Comparison of ENCODE assay signal across 8 cellular contexts in genomic region chr3:13012228-13012691, GRCh38.
A peak's percentile ranks its signal among the peaks of the same experiment; 100 is the strongest.
DNase-seq lines count a peak whose midpoint lies in the region; ATAC-seq and TF ChIP-seq lines count a peak whose summit lies in the region.

No MANE protein-coding gene starts in this region.

- POLR2A ChIA-PET in GM10248 (lab: Yijun Ruan, JAX) = interaction anchor here (0.6 to 3.2 kb wide), 5 partner anchors 9 to 179 kb away, joined by 3 to 20 read pairs (median 4); no protein-coding TSS in a partner anchor

- DNase-seq in GM10248 (ENCODE audit: extremely low spot score) (peak; percentile 65), MV-4-11 (lab: John Stamatoyannopoulos, UW) (peak; percentile 100), left ventricle myocardium superior (peak; percentile 84), cortex of kidney (lab: John Stamatoyannopoulos, UW) (no peak), smooth muscle cell (lab: John Stamatoyannopoulos, UW; ENCODE audit: unreplicated experiment) (no peak)
- peak; percentile 72 to 73 for DNase-seq in activated T-cell treated with anti-CD3 and anti-CD28 coated beads, Interleukin-2, amount 50 U/mL, for 72 hours

- no peaks in the 10 kb centered on the region for H3F3A ChIP-seq in smooth muscle cell (ENCODE audit: low read depth)

- intact Hi-C loops in left ventricle myocardium superior (cut with micrococcal nuclease) = no loop called here

- H3K27ac ChIP-seq in smooth muscle cell (ENCODE audit: low read depth) = no peak overlapping the region

- H3K27me3 Mint-ChIP-seq in activated T-cell treated with anti-CD3 and anti-CD28 coated beads, Interleukin-2, amount 50 U/mL, for 72 hours (ENCODE audit: low read depth) = no peaks in the 10 kb centered on the region
- H3K27me3 Mint-ChIP-seq in stimulated activated naive CD8-positive, alpha-beta T cell treated with anti-CD3 and anti-CD28 coated beads, Interleukin-15, Interleukin-2, amounts not matched to agents 100 ng/mL and 50 ng/mL, for 24 hours = no peaks in the 10 kb centered on the region

- peak overlapping the region; percentile 79 to 89 for H3K4me3 Mint-ChIP-seq in activated T-cell treated with anti-CD3 and anti-CD28 coated beads, Interleukin-2, amount 50 U/mL, for 72 hours
- H3K4me3 Mint-ChIP-seq in stimulated activated naive CD8-positive, alpha-beta T cell treated with anti-CD3 and anti-CD28 coated beads, Interleukin-15, Interleukin-2, amounts not matched to agents 100 ng/mL and 50 ng/mL, for 24 hours = peak overlapping the region; percentile 78

- peak; percentile 39 for ATAC-seq in GM21825 (IDR thresholded peaks at IDR 0.05; ENCODE audit: unreplicated experiment)
- ATAC-seq in activated T-cell treated with anti-CD3 and anti-CD28 coated beads, Interleukin-2, amount 50 U/mL, for 72 hours (replicated peaks in 1 of 2) = peak; percentile 66 to 67
- ATAC-seq in left ventricle myocardium superior = peak; percentile 55

- H3K4me3 ChIP-seq in smooth muscle cell = no peak overlapping the region

- H3K27ac Mint-ChIP-seq in activated T-cell treated with anti-CD3 and anti-CD28 coated beads, Interleukin-2, amount 50 U/mL, for 72 hours = peak overlapping the region; percentile 90
- peak overlapping the region; percentile 98 for H3K27ac Mint-ChIP-seq in stimulated activated naive CD8-positive, alpha-beta T cell treated with anti-CD3 and anti-CD28 coated beads, Interleukin-15, Interleukin-2, amounts not matched to agents 100 ng/mL and 50 ng/mL, for 24 hours

- peaks cover 19% of the 10 kb centered on the region for H3K4me1 ChIP-seq in smooth muscle cell (ENCODE audit: low read depth)

- no peaks in the 10 kb centered on the region for H3K9me3 ChIP-seq in smooth muscle cell (replicated peaks; ENCODE audit: low read depth)

- no peaks in the 10 kb centered on the region for H3K9me3 Mint-ChIP-seq in activated T-cell treated with anti-CD3 and anti-CD28 coated beads, Interleukin-2, amount 50 U/mL, for 72 hours
- H3K9me3 Mint-ChIP-seq in stimulated activated naive CD8-positive, alpha-beta T cell treated with anti-CD3 and anti-CD28 coated beads, Interleukin-15, Interleukin-2, amounts not matched to agents 100 ng/mL and 50 ng/mL, for 24 hours = no peaks in the 10 kb centered on the region

- H3K9ac ChIP-seq in smooth muscle cell (ENCODE audit: low read depth) = no peak overlapping the region

- no peak for TF ChIP-seq CTCF in GM10248 (IDR thresholded peaks at IDR 0.05; ENCODE audit: control extremely low read depth, extremely low read depth, low read depth, missing control alignments)
- no peak for TF ChIP-seq CTCF in smooth muscle cell (IDR thresholded peaks at IDR 0.05; ENCODE audit: borderline replicate concordance, insufficient read depth, poor library complexity, severe bottlenecking)

- no peak overlapping the region for H2AFZ ChIP-seq in smooth muscle cell (ENCODE audit: low read depth)

- H3K79me2 ChIP-seq in smooth muscle cell (ENCODE audit: low read depth) = no peaks in the 10 kb centered on the region

- no peaks in the 10 kb centered on the region for H3K27me3 ChIP-seq in smooth muscle cell (ENCODE audit: low read depth)

- H3K36me3 ChIP-seq in smooth muscle cell (ENCODE audit: low read depth) = no peaks in the 10 kb centered on the region

- 52% methylated on average over 5 of the region's 5 CpGs for WGBS in smooth muscle cell (ENCODE audit: low lambda C conversion rate)

- H3K36me3 Mint-ChIP-seq in activated T-cell treated with anti-CD3 and anti-CD28 coated beads, Interleukin-2, amount 50 U/mL, for 72 hours (ENCODE audit: insufficient read depth in 2 of 2) = peaks cover 2 to 3% of the 10 kb centered on the region in 2 donors
- H3K36me3 Mint-ChIP-seq in stimulated activated naive CD8-positive, alpha-beta T cell treated with anti-CD3 and anti-CD28 coated beads, Interleukin-15, Interleukin-2, amounts not matched to agents 100 ng/mL and 50 ng/mL, for 24 hours (ENCODE audit: low read depth) = peaks cover 16% of the 10 kb centered on the region

- H4K20me1 ChIP-seq in smooth muscle cell (ENCODE audit: low read depth) = peaks cover 20% of the 10 kb centered on the region

- CTCF ChIA-PET in GM10248 (lab: Yijun Ruan, JAX) = interaction anchor here (1.0 to 5.4 kb wide), 12 partner anchors 8 to 80 kb away, joined by 3 to 34 read pairs (median 4); no protein-coding TSS in a partner anchor

- H3K4me2 ChIP-seq in smooth muscle cell = no peak overlapping the region

- peaks cover 92% of the 10 kb centered on the region for H3K4me1 Mint-ChIP-seq in activated T-cell treated with anti-CD3 and anti-CD28 coated beads, Interleukin-2, amount 50 U/mL, for 72 hours (ENCODE audit: low read depth)
- H3K4me1 Mint-ChIP-seq in stimulated activated naive CD8-positive, alpha-beta T cell treated with anti-CD3 and anti-CD28 coated beads, Interleukin-15, Interleukin-2, amounts not matched to agents 100 ng/mL and 50 ng/mL, for 24 hours (ENCODE audit: low read depth) = peaks cover 98% of the 10 kb centered on the region

Comparison
In these comparisons a context has a peak if more than half of its experiments do, and no peak if none do; other contexts are left out.
1. DNase-seq: peak in GM10248 (single experiment), MV-4-11 (single experiment), activated T-cell treated with anti-CD3 and anti-CD28 coated beads, Interleukin-2, amount 50 U/mL, for 72 hours (2 of 2) and left ventricle myocardium superior (single experiment); none in cortex of kidney (single experiment) and smooth muscle cell (single experiment).
2. Peak in every context shown above with its lines, with median percentiles within 50 percentile points of each other: ATAC-seq.